In the genomic region with DNA sequence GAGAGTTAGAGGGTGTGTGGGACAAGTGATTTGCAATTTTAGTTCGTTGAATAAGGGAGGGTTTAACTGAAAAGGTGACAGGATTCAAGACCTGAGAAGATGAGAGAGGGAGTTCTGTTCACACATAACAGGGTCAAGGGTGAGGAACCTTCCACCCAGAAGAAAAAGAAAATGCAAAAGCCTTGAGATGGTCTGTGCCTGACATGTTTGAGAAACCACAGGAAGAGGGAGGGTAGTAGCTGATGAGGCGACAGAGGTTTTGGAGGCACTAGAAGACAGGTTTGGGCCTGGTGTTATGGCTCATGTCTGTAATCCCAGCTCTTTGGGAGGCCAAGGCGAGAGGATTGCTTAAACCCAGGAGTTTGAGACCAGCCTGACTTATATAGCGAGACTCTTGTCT, we compare ENCODE assay signal across 8 cellular contexts. TPM values are rescaled to one million over a fixed set of nuclear protein-coding genes. Genes with fewer than 3 reads are reported as not detected.
DNase-seq lines count a peak whose midpoint lies in the region; ATAC-seq and TF ChIP-seq lines count a peak whose summit lies in the region.

No MANE protein-coding gene starts in this region.

- no peaks in the 10 kb centered on the region for H3K9me3 ChIP-seq in tibial artery

- no peaks in the 10 kb centered on the region for H3K9me3 Mint-ChIP-seq in activated T-cell treated with anti-CD3 and anti-CD28 coated beads, Interleukin-2, amount 50 U/mL, for 24 hours

- intact Hi-C loops in tibial artery (cut with DNase I; ENCODE audit: low total_unique reads): no loop called here

- in situ Hi-C loops in brain microvascular endothelial cell (cut with HindIII; ENCODE audit: low pct_ligation_motif_present, low sequenced_read_pairs): no loop called here

- peak overlapping the region; percentile 59 to 87 for H3K4me3 ChIP-seq in tibial artery
- no peak overlapping the region for H3K4me3 ChIP-seq in brain microvascular endothelial cell (ENCODE audit: low read depth, low read length)

- TF ChIP-seq CTCF in tibial artery (IDR thresholded peaks at IDR 0.05): no peak
- TF ChIP-seq CTCF in brain microvascular endothelial cell (IDR thresholded peaks at IDR 0.05; ENCODE audit: low read depth, low read length, missing control alignments): no peak

- H3K4me1 ChIP-seq in tibial artery: peaks cover 6 to 12% (median 10%) of the 10 kb centered on the region in 4 donors

- H3K36me3 ChIP-seq in tibial artery (no peaks in the 10 kb centered on the region), brain microvascular endothelial cell (replicated peaks) (no peaks in the 10 kb centered on the region)

- no peaks in the 10 kb centered on the region for H3K27me3 Mint-ChIP-seq in activated T-cell treated with anti-CD3 and anti-CD28 coated beads, Interleukin-2, amount 50 U/mL, for 24 hours

- peak overlapping the region; percentile 95 for H3K4me3 Mint-ChIP-seq in activated T-cell treated with anti-CD3 and anti-CD28 coated beads, Interleukin-2, amount 50 U/mL, for 24 hours

- peaks cover 8% of the 10 kb centered on the region for H3K36me3 Mint-ChIP-seq in activated T-cell treated with anti-CD3 and anti-CD28 coated beads, Interleukin-2, amount 50 U/mL, for 24 hours (ENCODE audit: low read depth)

- no peaks in the 10 kb centered on the region for H3K27me3 ChIP-seq in layer of hippocampus (ENCODE audit: control insufficient read depth, insufficient read depth, low read length)
- H3K27me3 ChIP-seq in tibial artery: no peaks in the 10 kb centered on the region
- H3K27me3 ChIP-seq in brain microvascular endothelial cell (replicated peaks): no peaks in the 10 kb centered on the region

- ATAC-seq in HG02759 (IDR thresholded peaks at IDR 0.05; ENCODE audit: unreplicated experiment): no peak

- peak overlapping the region; percentile 93 for H3K27ac Mint-ChIP-seq in activated T-cell treated with anti-CD3 and anti-CD28 coated beads, Interleukin-2, amount 50 U/mL, for 24 hours

- DNase-seq in activated gamma-delta T cell treated with Interleukin-2 at 50 U/mL for 16 hours: peak; percentile 26
- no peak for DNase-seq in activated gamma-delta T cell (lab: John Stamatoyannopoulos, UW)
- DNase-seq in activated T-cell treated with anti-CD3 and anti-CD28 coated beads, Interleukin-2, amount 50 U/mL, for 24 hours: peak; percentile 40
- DNase-seq in tibial artery: no peak
- no peak for DNase-seq in brain microvascular endothelial cell
- no peak for DNase-seq in cerebellum (ENCODE audit: low spot score)

- H3K4me1 Mint-ChIP-seq in activated T-cell treated with anti-CD3 and anti-CD28 coated beads, Interleukin-2, amount 50 U/mL, for 24 hours (ENCODE audit: low read depth): peaks cover 38% of the 10 kb centered on the region

- H3K27ac ChIP-seq in layer of hippocampus (ENCODE audit: low read depth, low read length) (peak overlapping the region; percentile 43), tibial artery (peak overlapping the region; percentile 62 to 64), brain microvascular endothelial cell (no peak overlapping the region)

RNA-seq across cellular contexts. Expression of gene SLC25A20, which starts 0.6 kb away (rescaled TPM):
- total RNA-seq in cerebellum: 6.5 TPM

RNA-seq across cellular contexts. Expression of gene ARIH2, which starts 19.3 kb away (rescaled TPM):
- 76.0 TPM for total RNA-seq in cerebellum

RNA-seq across cellular contexts. Expression of gene PRKAR2A, which starts 51.6 kb away (rescaled TPM):
- 23.7 TPM for total RNA-seq in cerebellum

Comparison
In these comparisons a context has a peak if more than half of its experiments do, and no peak if none do; other contexts are left out.
1. DNase-seq: peak in activated gamma-delta T cell treated with Interleukin-2 at 50 U/mL for 16 hours (single experiment) and activated T-cell treated with anti-CD3 and anti-CD28 coated beads, Interleukin-2, amount 50 U/mL, for 24 hours (single experiment); none in activated gamma-delta T cell (single experiment), tibial artery (0 of 2), brain microvascular endothelial cell (single experiment) and cerebellum (single experiment).